ENCODE assay signal across 12 cellular contexts in genomic region chr18:57544958-57545661, GRCh38. TPM values are rescaled to one million over a fixed set of nuclear protein-coding genes. Genes with fewer than 3 reads are reported as not detected.
DNase-seq lines count a peak whose midpoint lies in the region; ATAC-seq and TF ChIP-seq lines count a peak whose summit lies in the region.
"Had no signal": no experiment of that assay in that cellular context is flagged by ENCODE, and none has a peak within 500 bp of the region (broad histone marks: within the 10 kb centered on the region; RNA-seq: fewer than 3 reads in every experiment).

No MANE protein-coding gene starts in this region.

- no peaks in the 10 kb centered on the region for H3K36me3 Mint-ChIP-seq in memory B cell
- peaks cover under 1 to 8% (median 5%) of the 10 kb centered on the region in 3 donors for H3K36me3 Mint-ChIP-seq in CD8-positive, alpha-beta memory T cell

- in situ Hi-C loops in ACHN (cut with HindIII; ENCODE audit: low pct_ligation_motif_present, low pct_unique_long_range_greater_than_20kb, low sequenced_read_pairs): no loop called here

- H3K27ac Mint-ChIP-seq in memory B cell: no peak overlapping the region
- no peak overlapping the region for H3K27ac Mint-ChIP-seq in CD8-positive, alpha-beta memory T cell

- POLR2A ChIA-PET in CD8-positive, alpha-beta memory T cell (lab: Charles Lee): no interaction called here

- peaks cover 7% of the 10 kb centered on the region for H3K36me3 ChIP-seq in lower lobe of right lung
- no peaks in the 10 kb centered on the region for H3K36me3 ChIP-seq in CD8-positive, alpha-beta memory T cell (ENCODE audit: insufficient read depth, low read length)
- H3K36me3 ChIP-seq: SJCRH30 had no signal

- TF ChIP-seq CTCF in lower lobe of right lung (IDR thresholded peaks at IDR 0.05): no peak

- intact Hi-C loops in lower lobe of right lung (cut with DNase I): no loop called here

- H3K27ac ChIP-seq in lower lobe of right lung: no peak overlapping the region
- H3K27ac ChIP-seq in CD8-positive, alpha-beta memory T cell (ENCODE audit: low read depth, low read length): no peak overlapping the region
- H3K27ac ChIP-seq: esophagus squamous epithelium, SJCRH30 had no signal

- no peaks in the 10 kb centered on the region for H3K27me3 ChIP-seq in lower lobe of right lung (ENCODE audit: low read depth)
- no peaks in the 10 kb centered on the region for H3K27me3 ChIP-seq in CD8-positive, alpha-beta memory T cell (ENCODE audit: insufficient read depth, low read length, poor library complexity, severe bottlenecking)
- H3K27me3 ChIP-seq: esophagus squamous epithelium, SJCRH30 had no signal

- H3K9me3 ChIP-seq in lower lobe of right lung: no peaks in the 10 kb centered on the region
- H3K9me3 ChIP-seq in CD8-positive, alpha-beta memory T cell (ENCODE audit: low read length): no peaks in the 10 kb centered on the region
- H3K9me3 ChIP-seq: esophagus squamous epithelium, SJCRH30 had no signal

- H3K9me3 Mint-ChIP-seq in memory B cell: no peaks in the 10 kb centered on the region
- H3K9me3 Mint-ChIP-seq in CD8-positive, alpha-beta memory T cell: no peaks in the 10 kb centered on the region

- peak overlapping the region; percentile 33 for H3K4me3 Mint-ChIP-seq in memory B cell
- no peak overlapping the region for H3K4me3 Mint-ChIP-seq in CD8-positive, alpha-beta memory T cell

- no peaks in the 10 kb centered on the region for H3K27me3 Mint-ChIP-seq in memory B cell
- H3K27me3 Mint-ChIP-seq in CD8-positive, alpha-beta memory T cell: peaks cover 0 to 2% of the 10 kb centered on the region in 2 donors

- CTCF ChIA-PET in CD8-positive, alpha-beta memory T cell (lab: Charles Lee): interaction anchor here (1.2 to 1.8 kb wide), 2 partner anchors 17 to 25 kb away, joined by 3 read pairs; no protein-coding TSS in a partner anchor

- ATAC-seq in GM19023 (IDR thresholded peaks at IDR 0.05; ENCODE audit: unreplicated experiment) (peak; percentile 70), HG02623 (IDR thresholded peaks at IDR 0.05; ENCODE audit: unreplicated experiment) (peak; percentile 85), HG03469 (IDR thresholded peaks at IDR 0.05; ENCODE audit: unreplicated experiment) (peak; percentile 60), memory B cell (ENCODE audit: low read depth) (peak; percentile 48), lower lobe of right lung (no peak)

- DNase-seq in memory B cell (ENCODE audit: low spot score in 2 of 2) (no peak), ACHN (no peak), lower lobe of right lung (no peak), mucosa of gallbladder (ENCODE audit: low spot score) (no peak)
- DNase-seq in CD8-positive, alpha-beta memory T cell: no peak
- DNase-seq: DMS79, esophagus squamous epithelium, HCEC 1CT, SJCRH30 had no signal

- H3K4me1 ChIP-seq in lower lobe of right lung: no peaks in the 10 kb centered on the region
- peaks cover 5% of the 10 kb centered on the region for H3K4me1 ChIP-seq in CD8-positive, alpha-beta memory T cell (ENCODE audit: insufficient read depth, low read length)
- H3K4me1 ChIP-seq: esophagus squamous epithelium, SJCRH30 had no signal

- H3K4me1 Mint-ChIP-seq in memory B cell: peaks cover 5% of the 10 kb centered on the region
- peaks cover 4 to 8% (median 4%) of the 10 kb centered on the region in 3 donors for H3K4me1 Mint-ChIP-seq in CD8-positive, alpha-beta memory T cell

- no peak overlapping the region for H3K4me3 ChIP-seq in lower lobe of right lung
- H3K4me3 ChIP-seq in CD8-positive, alpha-beta memory T cell (ENCODE audit: low read length): no peak overlapping the region
- H3K4me3 ChIP-seq: esophagus squamous epithelium, SJCRH30 had no signal

RNA-seq across cellular contexts. Expression of gene FECH, which starts 41.4 kb away (rescaled TPM):
- total RNA-seq in lower lobe of right lung (25.7 TPM), mucosa of gallbladder (20.0 TPM)
- 10 to 100 TPM; 31.5 to 34.9 TPM for total RNA-seq in CD8-positive, alpha-beta memory T cell
- polyA plus RNA-seq in CD8-positive, alpha-beta memory T cell: 22.0 TPM

Comparison
In these comparisons a context has a peak if more than half of its experiments do, and no peak if none do; other contexts are left out.
1. ATAC-seq: peak in GM19023 (single experiment), HG02623 (single experiment), HG03469 (single experiment) and memory B cell (single experiment); none in lower lobe of right lung (0 of 2).